Comparison of ENCODE assay signal across 1 cellular context in the genomic region with DNA sequence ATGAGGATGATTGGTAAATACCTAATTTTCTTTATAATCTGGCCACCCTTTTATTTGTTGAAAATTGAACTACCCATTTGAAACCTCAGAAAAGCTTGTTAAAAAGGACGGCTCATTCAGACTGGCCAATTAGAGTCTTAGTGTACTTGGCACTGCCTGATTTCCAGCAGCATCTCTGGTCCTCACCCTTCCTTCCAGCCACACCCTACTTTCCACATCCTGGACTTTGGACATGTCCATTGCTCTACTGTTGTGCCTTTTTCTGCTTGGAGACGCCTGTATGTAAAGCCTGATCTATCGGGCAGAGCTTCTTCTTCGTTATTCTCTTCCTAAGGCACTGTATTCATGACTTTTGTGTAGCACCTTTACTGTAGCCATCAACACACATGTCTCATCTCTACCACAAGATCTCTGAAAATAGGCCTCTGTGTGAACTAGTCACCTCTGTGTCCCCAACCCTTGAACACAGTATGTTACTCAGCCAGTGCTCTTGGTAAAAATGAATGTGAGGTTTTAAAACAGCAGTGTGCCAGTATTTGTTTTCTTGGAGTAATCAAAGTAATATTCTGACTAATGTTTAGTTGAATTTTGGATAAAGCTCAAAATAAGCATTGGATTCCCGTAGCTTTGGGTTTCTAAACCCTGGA.
TF ChIP-seq lines count a peak whose summit lies in the region.

No MANE protein-coding gene starts in this region.

TF ChIP-seq in SK-N-SH, 30 proteins besides CTCF, POLR2A, EP300 and RAD21:
- TF ChIP-seq EZH2phosphoT487 (IDR thresholded peaks at IDR 0.05; ENCODE audit: borderline replicate concordance, low read depth), result no peak
TF ChIP-seq in SK-N-SH: peak in this region for 0.
